In genomic region chr2:205377324-205377723, GRCh38 we compare ENCODE assay signal across 34 cellular contexts.
"Had no signal": no experiment of that assay in that cellular context is flagged by ENCODE, and none has a peak within 500 bp of the region (broad histone marks: within the 10 kb centered on the region; RNA-seq: fewer than 3 reads in every experiment).

No MANE protein-coding gene starts in this region.

- ATAC-seq: activated CD8-positive, alpha-beta T cell treated with anti-CD3 and anti-CD28 coated beads for 36 hours; activated naive CD8-positive, alpha-beta T cell treated with anti-CD3 and anti-CD28 coated beads, Interleukin-2, amount 50 U/mL, for 24 hours; body of pancreas; effector memory CD8-positive, alpha-beta T cell; foreskin keratinocyte; gastrocnemius medialis; heart left ventricle; T-helper 17 cell had no signal

- H3K4me1 ChIP-seq: adrenal gland, body of pancreas, esophagus muscularis mucosa, foreskin keratinocyte, gastrocnemius medialis, heart left ventricle had no signal

- H3K9me3 Mint-ChIP-seq: activated CD8-positive, alpha-beta T cell treated with anti-CD3 and anti-CD28 coated beads for 36 hours; activated naive CD4-positive, alpha-beta T cell treated with anti-CD3 and anti-CD28 coated beads, Interleukin-2, amount 10 ng/mL, durations not matched to agents 7 days and 5 days; activated naive CD8-positive, alpha-beta T cell treated with anti-CD3 and anti-CD28 coated beads for 36 hours; activated naive CD8-positive, alpha-beta T cell treated with anti-CD3 and anti-CD28 coated beads, Interleukin-2, amount 50 U/mL, for 24 hours; activated T-cell treated with anti-CD3 and anti-CD28 coated beads, Interleukin-2, amount 50 U/mL, for 72 hours; T-helper 2 cell treated with Interferon-gamma antibody and Interleukin-4, amounts not matched to agents 5 μg/mL and 100 μg/mL, for 36 hours had no signal

- H3K9me3 ChIP-seq: adrenal gland, body of pancreas, esophagus muscularis mucosa, gastrocnemius medialis, heart left ventricle had no signal

- H3K27me3 Mint-ChIP-seq: activated naive CD4-positive, alpha-beta T cell treated with anti-CD3 and anti-CD28 coated beads, Interleukin-2, amount 10 ng/mL, durations not matched to agents 7 days and 5 days; activated naive CD8-positive, alpha-beta T cell treated with anti-CD3 and anti-CD28 coated beads for 36 hours; activated naive CD8-positive, alpha-beta T cell treated with anti-CD3 and anti-CD28 coated beads, Interleukin-2, amount 50 U/mL, for 24 hours; effector memory CD8-positive, alpha-beta T cell; T-helper 17 cell had no signal

- H3K4me3 ChIP-seq: adrenal gland, body of pancreas, esophagus muscularis mucosa, gastrocnemius medialis, heart left ventricle had no signal

- H3K36me3 Mint-ChIP-seq: activated naive CD4-positive, alpha-beta T cell treated with anti-CD3 and anti-CD28 coated beads, Interleukin-2, amount 10 ng/mL, durations not matched to agents 7 days and 5 days; activated naive CD8-positive, alpha-beta T cell treated with anti-CD3 and anti-CD28 coated beads for 36 hours had no signal

- H3K36me3 ChIP-seq: adrenal gland, esophagus muscularis mucosa, gastrocnemius medialis, heart left ventricle, WERI-Rb-1 had no signal

- H3K27ac Mint-ChIP-seq: activated CD8-positive, alpha-beta T cell treated with anti-CD3 and anti-CD28 coated beads for 36 hours; activated naive CD4-positive, alpha-beta T cell treated with anti-CD3 and anti-CD28 coated beads, Interleukin-2, amount 10 ng/mL, durations not matched to agents 7 days and 5 days; activated naive CD8-positive, alpha-beta T cell treated with anti-CD3 and anti-CD28 coated beads for 36 hours; activated naive CD8-positive, alpha-beta T cell treated with anti-CD3 and anti-CD28 coated beads, Interleukin-2, amount 50 U/mL, for 24 hours; activated T-cell treated with anti-CD3 and anti-CD28 coated beads, Interleukin-2, amount 50 U/mL, for 72 hours; effector memory CD8-positive, alpha-beta T cell; T-helper 17 cell; T-helper 2 cell treated with Interferon-gamma antibody and Interleukin-4, amounts not matched to agents 5 μg/mL and 100 μg/mL, for 36 hours had no signal

- H3K4me3 Mint-ChIP-seq: activated CD8-positive, alpha-beta T cell treated with anti-CD3 and anti-CD28 coated beads for 36 hours; activated naive CD4-positive, alpha-beta T cell treated with anti-CD3 and anti-CD28 coated beads, Interleukin-2, amount 10 ng/mL, durations not matched to agents 7 days and 5 days; activated naive CD8-positive, alpha-beta T cell treated with anti-CD3 and anti-CD28 coated beads for 36 hours; activated naive CD8-positive, alpha-beta T cell treated with anti-CD3 and anti-CD28 coated beads, Interleukin-2, amount 50 U/mL, for 24 hours; activated T-cell treated with anti-CD3 and anti-CD28 coated beads, Interleukin-2, amount 50 U/mL, for 72 hours; effector memory CD8-positive, alpha-beta T cell; T-helper 17 cell; T-helper 2 cell treated with Interferon-gamma antibody and Interleukin-4, amounts not matched to agents 5 μg/mL and 100 μg/mL, for 36 hours had no signal

- DNase-seq: activated CD4-positive, alpha-beta T cell treated with anti-CD3 and anti-CD28 coated beads for 4 hours; activated CD4-positive, alpha-beta T cell treated with anti-CD3 and anti-CD28 coated beads, Interleukin-2, amount 50 U/mL, for 1 hour; activated CD4-positive, alpha-beta T cell treated with anti-CD3 and anti-CD28 coated beads, Interleukin-2, amount 50 U/mL, for 48 hours; activated CD4-positive, CD25-positive, alpha-beta regulatory T cell; activated CD4-positive, CD25-positive, alpha-beta regulatory T cell treated with anti-CD3 and anti-CD28 coated beads, Interleukin-2, amount 50 U/mL, for 72 hours; activated CD8-positive, alpha-beta memory T cell treated with anti-CD3 and anti-CD28 coated beads for 24 hours; activated CD8-positive, alpha-beta memory T cell treated with anti-CD3 and anti-CD28 coated beads, Interleukin-2, amount 50 U/mL, for 4 hours; activated CD8-positive, alpha-beta T cell treated with anti-CD3 and anti-CD28 coated beads for 36 hours; activated effector memory CD4-positive, alpha-beta T cell treated with Interleukin-2 at 50 U/mL for 16 hours; activated gamma-delta T cell treated with Interleukin-2 at 50 U/mL for 16 hours; activated naive CD4-positive, alpha-beta T cell treated with anti-CD3 and anti-CD28 coated beads, Interleukin-2, amount 10 ng/mL, durations not matched to agents 7 days and 5 days; activated naive CD8-positive, alpha-beta T cell treated with anti-CD3 and anti-CD28 coated beads for 36 hours; activated naive CD8-positive, alpha-beta T cell treated with anti-CD3 and anti-CD28 coated beads, Interleukin-2, amount 50 U/mL, for 24 hours; activated T-cell treated with anti-CD3 and anti-CD28 coated beads, Interleukin-2, amount 50 U/mL, for 72 hours; adrenal gland; amygdala; aorta; body of pancreas; caudate nucleus; cortex of kidney; dermis blood vessel endothelial cell; effector CD4-positive, alpha-beta T cell; effector memory CD8-positive, alpha-beta T cell; erythroblast; foreskin keratinocyte; gastrocnemius medialis; glutamatergic neuron; heart left ventricle; T-helper 1 cell; T-helper 17 cell; T1000; WERI-Rb-1 had no signal

- H3K27me3 ChIP-seq: adrenal gland, body of pancreas, esophagus muscularis mucosa, foreskin keratinocyte, gastrocnemius medialis, heart left ventricle had no signal
